In the genomic region with DNA sequence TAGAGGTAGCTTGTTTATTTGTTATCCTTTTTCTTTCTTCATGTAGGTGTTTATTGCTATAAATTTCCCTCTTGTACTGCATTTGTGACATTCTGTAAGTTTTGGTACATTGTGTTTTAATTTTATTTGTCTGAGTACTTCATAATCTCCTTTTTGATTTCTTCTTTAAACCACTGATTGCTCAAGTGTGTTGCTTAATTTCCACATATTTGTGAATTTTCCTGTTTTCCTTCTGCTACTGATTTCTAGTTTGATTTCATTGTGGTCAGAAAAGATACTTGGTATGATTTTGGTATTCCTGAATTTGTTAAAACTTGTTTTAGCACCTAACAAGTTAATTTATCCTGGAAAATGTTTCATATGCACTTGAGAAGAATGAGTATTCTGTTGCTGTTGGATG, we compare ENCODE assay signal across 26 cellular contexts. TPM values are rescaled to one million over a fixed set of nuclear protein-coding genes. Genes with fewer than 3 reads are reported as not detected.
"Had no signal": no experiment of that assay in that cellular context is flagged by ENCODE, and none has a peak within 500 bp of the region (broad histone marks: within the 10 kb centered on the region; RNA-seq: fewer than 3 reads in every experiment).

No MANE protein-coding gene starts in this region.

- ATAC-seq: esophagus mucosa; naive thymus-derived CD4-positive, alpha-beta T cell; sciatic nerve; stimulated activated naive B cell treated with anti-CD40 and anti-IgM and Interleukin-4, amounts not matched to agents 10 μg/mL and 1 μg/mL and 100 μg/mL, for 72 hours; stimulated activated naive CD8-positive, alpha-beta T cell treated with anti-CD3 and anti-CD28 coated beads, Interleukin-15, amount 100 ng/mL, for 72 hours; upper lobe of right lung had no signal

- H3K9me3 ChIP-seq: testis, upper lobe of right lung, vagina had no signal

- H3K27ac ChIP-seq: hepatocyte, skin epidermis, testis, tibial nerve, upper lobe of right lung, vagina had no signal

- H3K4me1 Mint-ChIP-seq: nephron progenitor cell; stimulated activated naive B cell treated with anti-CD40 and anti-IgM and Interleukin-4, amounts not matched to agents 10 μg/mL and 1 μg/mL and 100 μg/mL, for 72 hours; stimulated activated naive CD8-positive, alpha-beta T cell treated with anti-CD3 and anti-CD28 coated beads, Interleukin-15, amount 100 ng/mL, for 72 hours had no signal

- DNase-seq: effector memory CD4-positive, alpha-beta T cell; foreskin melanocyte; head of caudate nucleus; kidney glomerular epithelial cell; naive thymus-derived CD4-positive, alpha-beta T cell; nephron progenitor cell; posterior cingulate gyrus; stimulated activated CD4-positive, alpha-beta T cell treated with anti-CD3 and anti-CD28 coated beads, Interleukin-2, amount 100 ng/mL, for 24 hours; stimulated activated CD4-positive, alpha-beta T cell treated with anti-CD3 and anti-CD28 coated beads, Interleukin-4, amount 100 ng/mL, for 4 hours; stimulated activated naive B cell treated with anti-CD40 and anti-IgM and Interleukin-4, amounts not matched to agents 10 μg/mL and 1 μg/mL and 100 μg/mL, for 72 hours; stimulated activated naive CD8-positive, alpha-beta T cell treated with anti-CD3 and anti-CD28 coated beads, Interleukin-15, amount 100 ng/mL, for 72 hours; testis; upper lobe of right lung had no signal

- H3K36me3 ChIP-seq: tibial nerve, upper lobe of right lung, vagina had no signal

- H3K4me1 ChIP-seq: testis, tibial nerve, upper lobe of right lung, vagina had no signal

- H3K27me3 ChIP-seq: hepatocyte, testis, tibial nerve, upper lobe of right lung, vagina had no signal

- H3K4me3 Mint-ChIP-seq: naive thymus-derived CD4-positive, alpha-beta T cell; nephron progenitor cell; stimulated activated naive B cell treated with anti-CD40 and anti-IgM and Interleukin-4, amounts not matched to agents 10 μg/mL and 1 μg/mL and 100 μg/mL, for 72 hours; stimulated activated naive CD8-positive, alpha-beta T cell treated with anti-CD3 and anti-CD28 coated beads, Interleukin-15, amount 100 ng/mL, for 72 hours had no signal

- H3K27ac Mint-ChIP-seq: naive thymus-derived CD4-positive, alpha-beta T cell; nephron progenitor cell; stimulated activated naive B cell treated with anti-CD40 and anti-IgM and Interleukin-4, amounts not matched to agents 10 μg/mL and 1 μg/mL and 100 μg/mL, for 72 hours; stimulated activated naive CD8-positive, alpha-beta T cell treated with anti-CD3 and anti-CD28 coated beads, Interleukin-15, amount 100 ng/mL, for 72 hours had no signal

- H3K4me3 ChIP-seq: hepatocyte, skin epidermis, testis, tibial nerve, upper lobe of right lung, vagina had no signal

RNA-seq across cellular contexts. Expression of a gene that starts 15.1 kb away (rescaled TPM):
- total RNA-seq: esophagus mucosa; hepatocyte; liver; lung microvascular endothelial cell; mesenteric fat pad; mononuclear cell; naive thymus-derived CD4-positive, alpha-beta T cell; osteocyte; pulmonary artery endothelial cell; sciatic nerve; subcutaneous adipose tissue; tibial nerve; upper lobe of right lung; vagina had no signal
